ENCODE assay signal across 8 cellular contexts in genomic region chr11:47577460-47578041, GRCh38. TPM values are rescaled to one million over a fixed set of nuclear protein-coding genes. Genes with fewer than 3 reads are reported as not detected.
A peak's percentile ranks its signal among the peaks of the same experiment; 100 is the strongest.
DNase-seq lines count a peak whose midpoint lies in the region; ATAC-seq and TF ChIP-seq lines count a peak whose summit lies in the region.

No MANE protein-coding gene starts in this region.

- no peak for TF ChIP-seq RAD21 in HCT116 (IDR thresholded peaks at IDR 0.05; ENCODE audit: low read depth)

- H3K4me1 ChIP-seq in HCT116 (ENCODE audit: control insufficient read depth in 1 of 2, insufficient read depth in 2 of 2, low read length in 2 of 2) = peaks cover 10 to 25% of the 10 kb centered on the region in 2 experiments
- H3K4me1 ChIP-seq in lung (ENCODE audit: control insufficient read depth in 2 of 2, insufficient read depth in 2 of 2, low read length in 2 of 2) = peaks cover 8 to 9% of the 10 kb centered on the region in 2 donors

- H3K4me3 ChIP-seq in HCT116 (replicated peaks in 1 of 2; ENCODE audit: low read depth in 1 of 2, low read length in 2 of 2) = peak overlapping the region; percentile 90 to 100
- peak overlapping the region; percentile 96 for H3K4me3 ChIP-seq in lung

- TF ChIP-seq POLR2A in HCT116 (IDR thresholded peaks at IDR 0.05; ENCODE audit: borderline replicate concordance, extremely low read depth, insufficient read depth, insufficient read length) = no peak

- CTCF ChIA-PET in HCT116 (lab: Charles Lee) = no interaction called here

- H3K79me2 ChIP-seq in HCT116 (ENCODE audit: insufficient read depth, low read length) = peaks cover 71% of the 10 kb centered on the region

- peak overlapping the region; percentile 88 for H3K9ac ChIP-seq in HCT116 (ENCODE audit: low read length)

- H2AFZ ChIP-seq in HCT116 (ENCODE audit: low read depth, low read length, poor library complexity, severe bottlenecking) = no peak overlapping the region

- H3K36me3 ChIP-seq in HCT116 (ENCODE audit: control insufficient read depth in 1 of 2, insufficient read depth in 2 of 2, low read length in 2 of 2) (peaks cover 30 to 44% of the 10 kb centered on the region in 2 experiments), lung (ENCODE audit: control insufficient read depth in 2 of 2, insufficient read depth in 2 of 2, low read length in 2 of 2) (peaks cover 14 to 30% of the 10 kb centered on the region in 2 donors)

- no peaks in the 10 kb centered on the region for H4K20me1 ChIP-seq in HCT116 (ENCODE audit: insufficient read depth)

- WGBS in lung, 2 donors = 79 to 86% methylated on average over 13 of the region's 13 CpGs

- no TSS peak for BruUV-seq in HCT116 (replicated peaks; lab: Mats Ljungman, UMichigan)

- no peaks in the 10 kb centered on the region for H3K9me3 ChIP-seq in HCT116 (ENCODE audit: control insufficient read depth in 1 of 2, insufficient read depth in 1 of 2, low read depth in 1 of 2, low read length in 2 of 2)
- H3K9me3 ChIP-seq in lung (ENCODE audit: control insufficient read depth in 2 of 2, insufficient read depth in 1 of 2, low read length in 1 of 2) = peaks cover 0 to 2% of the 10 kb centered on the region in 2 donors

- ATAC-seq in HCT116 (no peak), lung (ENCODE audit: insufficient read depth, low FRiP score) (no peak), HG03469 (IDR thresholded peaks at IDR 0.05; ENCODE audit: unreplicated experiment) (no peak)

- H3K27ac ChIP-seq in 22Rv1 (peak overlapping the region; percentile 86), HCT116 (ENCODE audit: low read depth, low read length) (peak overlapping the region; percentile 76), angular gyrus (ENCODE audit: low read depth, low read length) (peak overlapping the region; percentile 91), lung (ENCODE audit: low read depth in 1 of 2, low read length in 1 of 2) (peak overlapping the region in 1 of 2 donors; percentile 21)

- TF ChIP-seq CTCF in 22Rv1 (IDR thresholded peaks at IDR 0.05) (no peak), HCT116 (IDR thresholded peaks at IDR 0.05 in 2 of 3, conservative IDR thresholded peaks at IDR 0.05 in 1 of 3; ENCODE audit: borderline replicate concordance in 1 of 3, insufficient read depth in 1 of 3, low read depth in 2 of 3, low read length in 2 of 3) (no peak), lung (IDR thresholded peaks at IDR 0.05; ENCODE audit: control extremely low read depth, extremely low read depth) (no peak)

- no peaks in the 10 kb centered on the region for H3K9me2 ChIP-seq in HCT116 (ENCODE audit: insufficient read depth)

- H3K4me2 ChIP-seq in HCT116 (ENCODE audit: low read length) = peak overlapping the region; percentile 80

- H3K27me3 ChIP-seq in HCT116 (ENCODE audit: insufficient read depth, low read length) (no peaks in the 10 kb centered on the region), lung (ENCODE audit: control insufficient read depth, insufficient read depth) (no peaks in the 10 kb centered on the region)

- DNase-seq in HCT116 (ENCODE audit: low read depth, low spot score) = no peak
- no peak for DNase-seq in lung (ENCODE audit: low spot score)
- no peak for DNase-seq in NCI-H2081 treated with DMSO at 0.1 percent for 48 hours (lab: John Stamatoyannopoulos, UW)
- DNase-seq in SKM-1 (lab: John Stamatoyannopoulos, UW; ENCODE audit: unreplicated experiment) = no peak
- DNase-seq in stimulated activated CD8-positive, alpha-beta memory T cell treated with anti-CD3 and anti-CD28 coated beads, Interleukin-4, amount 100 ng/mL, for 48 hours = no peak

- RAD21 ChIA-PET in HCT116 (lab: Charles Lee; ENCODE audit: low non-redundant PET in 1 of 2, low total read pairs in 2 of 2, uncharacterized antibody in 2 of 2, unreplicated experiment in 2 of 2) = interaction anchor here in 1 of 2 experiments (0.6 kb wide), 1 partner anchor 24 kb away, joined by 3 read pairs; no protein-coding TSS in a partner anchor

- intact Hi-C loops in HCT116 (cut with micrococcal nuclease) = no loop called here

- POLR2A ChIA-PET in HCT116 (lab: Charles Lee) = no interaction called here

TF ChIP-seq in HCT116, 20 proteins besides CTCF, POLR2A, EP300 and RAD21:
- TF ChIP-seq MAX (IDR thresholded peaks at IDR 0.05) = no peak
- no peak for TF ChIP-seq ZBTB33 (IDR thresholded peaks at IDR 0.05; ENCODE audit: extremely low read depth, insufficient replicate concordance, low read length)
- no peak for TF ChIP-seq CBX3 (IDR thresholded peaks at IDR 0.05; ENCODE audit: low read depth)
- no peak for TF ChIP-seq POLR2AphosphoS5 (IDR thresholded peaks at IDR 0.05; ENCODE audit: low read depth, low read length)
- no peak for TF ChIP-seq EZH2 (IDR thresholded peaks at IDR 0.05)
- TF ChIP-seq ELF1 (IDR thresholded peaks at IDR 0.05; ENCODE audit: borderline replicate concordance, low read depth) = no peak
- TF ChIP-seq EZH2phosphoT487 (IDR thresholded peaks at IDR 0.05; ENCODE audit: borderline replicate concordance) = no peak
- TF ChIP-seq SP1 (IDR thresholded peaks at IDR 0.05; ENCODE audit: low read depth) = no peak
- TF ChIP-seq SIN3A (IDR thresholded peaks at IDR 0.05; ENCODE audit: low read depth) = no peak
- no peak for TF ChIP-seq ATF3 (IDR thresholded peaks at IDR 0.05)
- no peak for TF ChIP-seq JUND (IDR thresholded peaks at IDR 0.05)
- no peak for TF ChIP-seq ZNF274 (IDR thresholded peaks at IDR 0.05; ENCODE audit: low read depth, low read length)
- TF ChIP-seq FOSL1 (IDR thresholded peaks at IDR 0.05; ENCODE audit: low read depth) = no peak
- no peak for TF ChIP-seq CEBPB (IDR thresholded peaks at IDR 0.05; ENCODE audit: low read depth)
- TF ChIP-seq SRF (IDR thresholded peaks at IDR 0.05; ENCODE audit: low read depth) = no peak
- no peak for TF ChIP-seq ZFX (IDR thresholded peaks at IDR 0.05)
- TF ChIP-seq YY1 (IDR thresholded peaks at IDR 0.05; ENCODE audit: extremely low read depth, insufficient replicate concordance, low read depth, low read length) = no peak
- no peak for TF ChIP-seq EGR1 (IDR thresholded peaks at IDR 0.05; ENCODE audit: low read depth)
TF ChIP-seq in HCT116: peak in this region for 0.

RNA-seq across cellular contexts. Expression of gene KBTBD4, which starts 1.2 kb away (rescaled TPM):
- total RNA-seq in HCT116 (2021; ENCODE audit: unreplicated experiment) = 13.2 TPM
- polyA plus RNA-seq in HCT116 (2012) = 15.0 and 16.0 TPM in 2 replicates
- total RNA-seq in lung = 10 to 100 TPM; 15.0 to 17.1 TPM
- 10 to 100 TPM in 1 of 2 donors, 1 to 10 TPM in 1; 5.8 to 16.9 TPM for polyA plus RNA-seq in lung

RNA-seq across cellular contexts. Expression of gene NDUFS3, which starts 1.3 kb away (rescaled TPM):
- 134 TPM for total RNA-seq in HCT116 (2021; ENCODE audit: unreplicated experiment)
- polyA plus RNA-seq in HCT116 (2012) = 96.8 and 125 TPM in 2 replicates
- 10 to 100 TPM; 32.2 to 89.5 TPM for total RNA-seq in lung
- 100 to 1,000 TPM in 1 of 2 donors, 10 to 100 TPM in 1; 90.5 to 168 TPM for polyA plus RNA-seq in lung

RNA-seq across cellular contexts. Expression of gene FAM180B, which starts 8.9 kb away (rescaled TPM):
- not detected for total RNA-seq in HCT116 (2021; ENCODE audit: unreplicated experiment)
- not detected in 2 replicates for polyA plus RNA-seq in HCT116 (2012)
- total RNA-seq in lung = under 1 TPM in 1 of 2 donors, not detected in 1; 0.34 TPM
- under 1 TPM; 0.05 to 0.10 TPM for polyA plus RNA-seq in lung

RNA-seq across cellular contexts. Expression of gene PTPMT1, which starts 12.2 kb away (rescaled TPM):
- total RNA-seq in HCT116 (2021; ENCODE audit: unreplicated experiment) = 71.6 TPM
- 91.8 and 95.0 TPM in 2 replicates for polyA plus RNA-seq in HCT116 (2012)
- total RNA-seq in lung = 10 to 100 TPM; 45.1 to 66.9 TPM
- 10 to 100 TPM; 70.0 to 91.6 TPM for polyA plus RNA-seq in lung

RNA-seq across cellular contexts. Expression of gene C1QTNF4, which starts 16.7 kb away (rescaled TPM):
- total RNA-seq in HCT116 (2021; ENCODE audit: unreplicated experiment) (0.34 TPM), lung (1 to 10 TPM in 1 of 2 donors, under 1 TPM in 1; 0.40 to 1.8 TPM)
- 0.12 and 0.55 TPM in 2 replicates for polyA plus RNA-seq in HCT116 (2012)
- 1 to 10 TPM; 1.1 to 1.2 TPM for polyA plus RNA-seq in lung
